In genomic region chr16:1651509-1652342, GRCh38 we compare ENCODE assay signal across 13 cellular contexts. TPM values are rescaled to one million over a fixed set of nuclear protein-coding genes. Genes with fewer than 3 reads are reported as not detected.
DNase-seq lines count a peak whose midpoint lies in the region; ATAC-seq, FAIRE-seq and TF ChIP-seq lines count a peak whose summit lies in the region.
"Had no signal": no experiment of that assay in that cellular context is flagged by ENCODE, and none has a peak within 500 bp of the region (broad histone marks: within the 10 kb centered on the region; RNA-seq: fewer than 3 reads in every experiment).

No MANE protein-coding gene starts in this region.

- intact Hi-C loops in uterus (cut with DNase I; ENCODE audit: low total_unique reads) (no loop called here), head of caudate nucleus (cut with DNase I) (no loop called here)

- H2AFZ ChIP-seq in mesenchymal stem cell (ENCODE audit: low read depth, low read length): no peak overlapping the region

- no peak overlapping the region for H4K8ac ChIP-seq in mesenchymal stem cell (ENCODE audit: low read length)

- no peaks in the 10 kb centered on the region for H3K27me3 Mint-ChIP-seq in CD4-positive, CD25-positive, alpha-beta regulatory T cell
- H3K27me3 Mint-ChIP-seq in activated naive CD8-positive, alpha-beta T cell treated with anti-CD3 and anti-CD28 coated beads, Interleukin-2, amount 10 ng/mL, durations not matched to agents 7 days and 5 days: no peaks in the 10 kb centered on the region
- H3K27me3 Mint-ChIP-seq: CD4-positive, alpha-beta memory T cell; memory B cell had no signal

- no peak overlapping the region for H2BK15ac ChIP-seq in mesenchymal stem cell (ENCODE audit: low read depth, poor library complexity, severe bottlenecking)

- no peak overlapping the region for H3K4ac ChIP-seq in mesenchymal stem cell (ENCODE audit: low read depth in 1 of 2, low read length in 2 of 2)

- H3K4me1 ChIP-seq in CD4-positive, CD25-positive, alpha-beta regulatory T cell (ENCODE audit: control insufficient read depth, insufficient read depth, low read length, poor library complexity, severe bottlenecking): no peaks in the 10 kb centered on the region
- H3K4me1 ChIP-seq in mesenchymal stem cell (ENCODE audit: control insufficient read depth, insufficient read depth, low read depth, low read length): no peaks in the 10 kb centered on the region
- no peaks in the 10 kb centered on the region for H3K4me1 ChIP-seq in uterus

- H2AK5ac ChIP-seq in mesenchymal stem cell (ENCODE audit: low read length, severe bottlenecking): no peak overlapping the region

- 96% methylated on average over 5 of the region's 5 CpGs for WGBS in mesenchymal stem cell

- no peak overlapping the region for H3K14ac ChIP-seq in mesenchymal stem cell (ENCODE audit: low read length in 2 of 2)

- H3K27ac ChIP-seq in CD4-positive, CD25-positive, alpha-beta regulatory T cell (ENCODE audit: insufficient read depth, low read length, poor library complexity, severe bottlenecking): no peak overlapping the region
- H3K27ac ChIP-seq in mesenchymal stem cell (ENCODE audit: low read length, poor library complexity, severe bottlenecking): no peak overlapping the region
- H3K27ac ChIP-seq in uterus: no peak overlapping the region

- no peak overlapping the region for H4K91ac ChIP-seq in mesenchymal stem cell (ENCODE audit: low read length)

- no peak overlapping the region for H3K4me3 Mint-ChIP-seq in CD4-positive, CD25-positive, alpha-beta regulatory T cell
- no peak overlapping the region for H3K4me3 Mint-ChIP-seq in activated naive CD8-positive, alpha-beta T cell treated with anti-CD3 and anti-CD28 coated beads, Interleukin-2, amount 10 ng/mL, durations not matched to agents 7 days and 5 days
- H3K4me3 Mint-ChIP-seq: memory B cell had no signal

- peak overlapping the region; percentile 23 to 91 (median 84) for H3K27ac Mint-ChIP-seq in CD4-positive, CD25-positive, alpha-beta regulatory T cell
- H3K27ac Mint-ChIP-seq in activated naive CD8-positive, alpha-beta T cell treated with anti-CD3 and anti-CD28 coated beads, Interleukin-2, amount 10 ng/mL, durations not matched to agents 7 days and 5 days: peak overlapping the region; percentile 73

- TF ChIP-seq POLR2A in uterus (IDR thresholded peaks at IDR 0.05): no peak

- ATAC-seq in CD4-positive, CD25-positive, alpha-beta regulatory T cell (ENCODE audit: low read depth in 2 of 2): no peak
- ATAC-seq in activated naive CD8-positive, alpha-beta T cell treated with anti-CD3 and anti-CD28 coated beads, Interleukin-2, amount 10 ng/mL, durations not matched to agents 7 days and 5 days (ENCODE audit: low read depth): no peak
- ATAC-seq in HG03108 (IDR thresholded peaks at IDR 0.05; ENCODE audit: unreplicated experiment): no peak

- no peaks in the 10 kb centered on the region for H3K9me3 ChIP-seq in CD4-positive, CD25-positive, alpha-beta regulatory T cell (ENCODE audit: control insufficient read depth in 2 of 2, low read length in 2 of 2)
- H3K9me3 ChIP-seq in mesenchymal stem cell (ENCODE audit: control insufficient read depth, low read length): no peaks in the 10 kb centered on the region
- no peaks in the 10 kb centered on the region for H3K9me3 ChIP-seq in uterus

- no peak for TF ChIP-seq CTCF in uterus (IDR thresholded peaks at IDR 0.05)

- H3K36me3 ChIP-seq in CD4-positive, CD25-positive, alpha-beta regulatory T cell (ENCODE audit: control insufficient read depth, insufficient read depth, low read length): peaks cover 30% of the 10 kb centered on the region
- peaks cover 56 to 69% of the 10 kb centered on the region in 2 experiments for H3K36me3 ChIP-seq in mesenchymal stem cell (ENCODE audit: control insufficient read depth in 1 of 2, insufficient read depth in 2 of 2, low read depth in 1 of 2, low read length in 2 of 2)
- no peaks in the 10 kb centered on the region for H3K36me3 ChIP-seq in uterus

- H2BK12ac ChIP-seq in mesenchymal stem cell (ENCODE audit: low read length in 2 of 2): no peak overlapping the region

- H3K4me3 ChIP-seq in CD4-positive, CD25-positive, alpha-beta regulatory T cell (ENCODE audit: low read depth, low read length): no peak overlapping the region
- H3K4me3 ChIP-seq in mesenchymal stem cell (ENCODE audit: insufficient read depth in 1 of 2, low read depth in 1 of 2, low read length in 2 of 2) (no peak overlapping the region), uterus (no peak overlapping the region)

- H2BK120ac ChIP-seq in mesenchymal stem cell (ENCODE audit: low read depth, low read length): no peak overlapping the region

- no peak overlapping the region for H3K4me2 ChIP-seq in mesenchymal stem cell (ENCODE audit: low read length, poor library complexity, severe bottlenecking)

- DNase-seq in CD4-positive, CD25-positive, alpha-beta regulatory T cell: peak in 1 of 3 donors; percentile 7
- DNase-seq in HTR-8/SVneo (ENCODE audit: insufficient read length, low spot score) (peak; percentile 13), mesenchymal stem cell (peak; percentile 10), uterus (no peak), head of caudate nucleus (no peak)
- DNase-seq in activated naive CD8-positive, alpha-beta T cell treated with anti-CD3 and anti-CD28 coated beads, Interleukin-2, amount 10 ng/mL, durations not matched to agents 7 days and 5 days: no peak
- DNase-seq in activated T-cell treated with anti-CD3 and anti-CD28 coated beads, Interleukin-2, amount 50 U/mL, for 1 hour: no peak
- DNase-seq: activated gamma-delta T cell; CD4-positive, alpha-beta memory T cell; NCI-H187; stimulated activated CD4-positive, alpha-beta T cell treated with anti-CD3 and anti-CD28 coated beads, Interleukin-1b, Interleukin-23, amount 100 ng/mL, for 48 hours had no signal

- H3K23ac ChIP-seq in mesenchymal stem cell (ENCODE audit: low read length in 2 of 2): no peak overlapping the region

- no peak overlapping the region for H2BK5ac ChIP-seq in mesenchymal stem cell (ENCODE audit: low read depth, low read length, poor library complexity, severe bottlenecking)

- peaks cover 42% of the 10 kb centered on the region for H3K79me1 ChIP-seq in mesenchymal stem cell (replicated peaks; ENCODE audit: low read length, poor library complexity, severe bottlenecking)

- no peaks in the 10 kb centered on the region for H3K27me3 ChIP-seq in CD4-positive, CD25-positive, alpha-beta regulatory T cell (ENCODE audit: control insufficient read depth, insufficient read depth, low read length)
- H3K27me3 ChIP-seq in mesenchymal stem cell (ENCODE audit: control insufficient read depth in 1 of 2, insufficient read depth in 1 of 2, low read length in 2 of 2): no peaks in the 10 kb centered on the region
- no peaks in the 10 kb centered on the region for H3K27me3 ChIP-seq in uterus

- POLR2A ChIA-PET in activated naive CD8-positive, alpha-beta T cell treated with anti-CD3 and anti-CD28 coated beads, Interleukin-2, amount 10 ng/mL, durations not matched to agents 7 days and 5 days (lab: Charles Lee): interaction anchor here (0.9 kb wide), 1 partner anchor 40 kb away, joined by 3 read pairs; the partner anchor contains the start of genes CRAMP1 and IFT140

- no peak overlapping the region for H3K18ac ChIP-seq in mesenchymal stem cell (ENCODE audit: low read depth in 1 of 2, low read length in 2 of 2)

- peaks cover 6 to 13% (median 9%) of the 10 kb centered on the region in 4 donors for H3K4me1 Mint-ChIP-seq in CD4-positive, CD25-positive, alpha-beta regulatory T cell
- H3K4me1 Mint-ChIP-seq in activated naive CD8-positive, alpha-beta T cell treated with anti-CD3 and anti-CD28 coated beads, Interleukin-2, amount 10 ng/mL, durations not matched to agents 7 days and 5 days: peaks cover 5% of the 10 kb centered on the region

- no peak overlapping the region for H3K9ac ChIP-seq in mesenchymal stem cell (ENCODE audit: low read length)

- H3K36me3 Mint-ChIP-seq in CD4-positive, CD25-positive, alpha-beta regulatory T cell: peaks cover 35% of the 10 kb centered on the region
- H3K36me3 Mint-ChIP-seq in activated naive CD8-positive, alpha-beta T cell treated with anti-CD3 and anti-CD28 coated beads, Interleukin-2, amount 10 ng/mL, durations not matched to agents 7 days and 5 days: peaks cover 14% of the 10 kb centered on the region

- FAIRE-seq in HTR-8/SVneo (lab: Jason Lieb, UNC): peak; percentile 58

- no peaks in the 10 kb centered on the region for H3K9me3 Mint-ChIP-seq in CD4-positive, CD25-positive, alpha-beta regulatory T cell
- H3K9me3 Mint-ChIP-seq in activated naive CD8-positive, alpha-beta T cell treated with anti-CD3 and anti-CD28 coated beads, Interleukin-2, amount 10 ng/mL, durations not matched to agents 7 days and 5 days: no peaks in the 10 kb centered on the region
- H3K9me3 Mint-ChIP-seq: memory B cell had no signal

RNA-seq across cellular contexts. Expression of gene JPT2, which starts 26.4 kb away (rescaled TPM):
- total RNA-seq in CD4-positive, CD25-positive, alpha-beta regulatory T cell: 13.7 TPM
- 10 to 100 TPM in 2 of 4 donors, 1 to 10 TPM in 2; 9.7 to 13.9 (median 10.2) TPM for polyA plus RNA-seq in CD4-positive, CD25-positive, alpha-beta regulatory T cell
- 10 to 100 TPM; 44.7 to 45.1 TPM for total RNA-seq in activated naive CD8-positive, alpha-beta T cell treated with anti-CD3 and anti-CD28 coated beads, Interleukin-2, amount 10 ng/mL, durations not matched to agents 7 days and 5 days
- 54.4 TPM for polyA plus RNA-seq in mesenchymal stem cell (2013, experiment 1 of 2)
- polyA plus RNA-seq in mesenchymal stem cell (2013, experiment 2 of 2): 54.1 TPM
- 10 to 100 TPM; 10.6 to 59.0 (median 39.6) TPM for total RNA-seq in uterus

RNA-seq across cellular contexts. Expression of gene CRAMP1, which starts 39.6 kb away (rescaled TPM):
- total RNA-seq in CD4-positive, CD25-positive, alpha-beta regulatory T cell: 30.5 TPM
- polyA plus RNA-seq in CD4-positive, CD25-positive, alpha-beta regulatory T cell: 1 to 10 TPM in 2 of 4 donors, under 1 TPM in 2; 0.49 to 1.6 (median 1.1) TPM
- 10 to 100 TPM; 25.2 to 27.8 TPM for total RNA-seq in activated naive CD8-positive, alpha-beta T cell treated with anti-CD3 and anti-CD28 coated beads, Interleukin-2, amount 10 ng/mL, durations not matched to agents 7 days and 5 days
- 6.7 TPM for polyA plus RNA-seq in mesenchymal stem cell (2013, experiment 1 of 2)
- 7.0 TPM for polyA plus RNA-seq in mesenchymal stem cell (2013, experiment 2 of 2)
- 10 to 100 TPM in 2 of 4 donors, 1 to 10 TPM in 2; 2.6 to 25.5 (median 8.6) TPM for total RNA-seq in uterus

RNA-seq across cellular contexts. Expression of gene IFT140, which starts 39.9 kb away (rescaled TPM):
- 2.5 TPM for total RNA-seq in CD4-positive, CD25-positive, alpha-beta regulatory T cell
- polyA plus RNA-seq in CD4-positive, CD25-positive, alpha-beta regulatory T cell: 1 to 10 TPM; 1.1 to 2.0 (median 1.5) TPM
- 10 to 100 TPM; 11.7 to 12.8 TPM for total RNA-seq in activated naive CD8-positive, alpha-beta T cell treated with anti-CD3 and anti-CD28 coated beads, Interleukin-2, amount 10 ng/mL, durations not matched to agents 7 days and 5 days
- 9.0 TPM for polyA plus RNA-seq in mesenchymal stem cell (2013, experiment 1 of 2)
- polyA plus RNA-seq in mesenchymal stem cell (2013, experiment 2 of 2): 8.4 TPM
- 10 to 100 TPM in 3 of 4 donors, 1 to 10 TPM in 1; 6.2 to 68.2 (median 34.1) TPM for total RNA-seq in uterus

RNA-seq across cellular contexts. Expression of gene MAPK8IP3, which starts 54.3 kb away (rescaled TPM):
- 222 TPM for total RNA-seq in CD4-positive, CD25-positive, alpha-beta regulatory T cell
- polyA plus RNA-seq in CD4-positive, CD25-positive, alpha-beta regulatory T cell: 1 to 10 TPM in 3 of 4 donors, under 1 TPM in 1; 0.79 to 2.2 (median 1.2) TPM
- total RNA-seq in activated naive CD8-positive, alpha-beta T cell treated with anti-CD3 and anti-CD28 coated beads, Interleukin-2, amount 10 ng/mL, durations not matched to agents 7 days and 5 days: 100 to 1,000 TPM; 146 to 157 TPM
- 35.8 TPM for polyA plus RNA-seq in mesenchymal stem cell (2013, experiment 1 of 2)
- 29.0 TPM for polyA plus RNA-seq in mesenchymal stem cell (2013, experiment 2 of 2)
- 100 to 1,000 TPM in 1 of 4 donors, 10 to 100 TPM in 3; 17.4 to 113 (median 77.8) TPM for total RNA-seq in uterus

Comparison
In these comparisons a context has a peak if more than half of its experiments do, and no peak if none do; other contexts are left out.
1. DNase-seq: peak in HTR-8/SVneo (single experiment) and mesenchymal stem cell (single experiment); none in activated naive CD8-positive, alpha-beta T cell treated with anti-CD3 and anti-CD28 coated beads, Interleukin-2, amount 10 ng/mL, durations not matched to agents 7 days and 5 days (single experiment), uterus (0 of 2), activated T-cell treated with anti-CD3 and anti-CD28 coated beads, Interleukin-2, amount 50 U/mL, for 1 hour (single experiment) and head of caudate nucleus (0 of 42).